Comparison of ENCODE assay signal across 8 cellular contexts in the genomic region with DNA sequence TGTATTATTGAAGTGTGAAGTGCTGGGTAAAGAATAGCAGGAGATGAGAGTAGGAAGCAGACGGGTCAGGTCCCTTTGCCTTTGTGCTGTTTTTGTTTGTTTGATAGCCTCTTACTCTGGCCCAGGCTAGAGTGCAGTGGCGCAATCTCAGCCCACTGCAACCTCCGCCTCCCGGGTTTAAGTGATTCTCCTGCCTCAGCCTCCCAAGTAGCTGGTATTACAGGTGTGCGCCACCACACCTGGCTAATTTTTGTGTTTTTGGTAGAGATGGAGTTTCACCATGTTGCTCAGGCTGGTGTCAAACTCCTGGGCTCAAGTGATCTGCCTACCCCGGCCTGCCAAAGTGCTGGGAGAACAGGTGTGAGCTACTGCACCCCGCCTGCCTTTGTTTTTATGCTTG. TPM values are rescaled to one million over a fixed set of nuclear protein-coding genes. Genes with fewer than 3 reads are reported as not detected.
DNase-seq lines count a peak whose midpoint lies in the region; ATAC-seq, FAIRE-seq and TF ChIP-seq lines count a peak whose summit lies in the region.
"Not testable (repeated sequence)": the region's sequence is repeated elsewhere in the genome, so short reads cannot be mapped to it uniquely, and the experiment has no call there.

No MANE protein-coding gene starts in this region.

- not testable (repeated sequence) for H3K4me3 ChIP-seq in OCI-LY7 (ENCODE audit: low read depth, low read length, poor library complexity, severe bottlenecking); HepG2 (replicated peaks in 1 of 3; ENCODE audit: insufficient read depth in 1 of 3, low read depth in 2 of 3, low read length in 3 of 3); neutrophil (ENCODE audit: low read depth in 1 of 2, low read length in 1 of 2); stomach; upper lobe of right lung

- in situ Hi-C loops in HepG2 (cut with HindIII; ENCODE audit: extremely low pct_ligation_motif_present, low pct_unique_long_range_greater_than_20kb) = not testable (repeated sequence)

- BruUV-seq in OCI-LY7 (replicated peaks; lab: Mats Ljungman, UMichigan); HepG2 (replicated peaks; lab: Mats Ljungman, UMichigan): not testable (repeated sequence)

- H3K9ac ChIP-seq in HepG2 (ENCODE audit: insufficient read depth, low read depth, low read length) = not testable (repeated sequence)

- not testable (repeated sequence) for TF ChIP-seq EP300 in HepG2 (IDR thresholded peaks at IDR 0.05; ENCODE audit: low read depth in 2 of 2, low read length in 2 of 2); HepG2 (CRISPR knock-in tag; IDR thresholded peaks at IDR 0.05; ENCODE audit: borderline replicate concordance); stomach (IDR thresholded peaks at IDR 0.05)

- peaks cover 85% of the 10 kb centered on the region for H3K79me2 ChIP-seq in OCI-LY7 (ENCODE audit: insufficient read depth, low read depth, low read length)
- H3K79me2 ChIP-seq in HepG2 (ENCODE audit: insufficient read depth, low read length) = peaks cover 72% of the 10 kb centered on the region

- CTCF ChIA-PET in OCI-LY7 (lab: Charles Lee; ENCODE audit: unreplicated experiment); HepG2 (lab: Yijun Ruan, JAX; ENCODE audit: low intra/inter-chr PET ratio, low total read pairs): not testable (repeated sequence)

- not testable (repeated sequence) for FAIRE-seq in HepG2 (lab: Jason Lieb, UNC)

- not testable (repeated sequence) for TF ChIP-seq CTCF in OCI-LY7 (conservative IDR thresholded peaks at IDR 0.05; ENCODE audit: low read length); VCaP (conservative IDR thresholded peaks at IDR 0.05); HepG2 (CRISPR knock-in tag; IDR thresholded peaks at IDR 0.05); neutrophil (IDR thresholded peaks at IDR 0.05); stomach (IDR thresholded peaks at IDR 0.05); upper lobe of right lung (IDR thresholded peaks at IDR 0.05)

- not testable (repeated sequence) for TF ChIP-seq RAD21 in HepG2 (CRISPR knock-in tag; IDR thresholded peaks at IDR 0.05)

- not testable (repeated sequence) for ATAC-seq in HepG2, upper lobe of right lung

- not testable (repeated sequence) for H3K4me3 Mint-ChIP-seq in activated naive CD8-positive, alpha-beta T cell

- H2AFZ ChIP-seq in OCI-LY7 (ENCODE audit: low read length); HepG2 (ENCODE audit: low read length): not testable (repeated sequence)

- H3K36me3 ChIP-seq in OCI-LY7 (ENCODE audit: insufficient read depth, low read length) (peaks cover 45% of the 10 kb centered on the region), HepG2 (replicated peaks in 1 of 2; ENCODE audit: control insufficient read depth in 1 of 2, insufficient read depth in 2 of 2, low read length in 2 of 2) (peaks cover 1 to 11% of the 10 kb centered on the region in 2 experiments; a peak in 1 of 5 replicates)
- H3K36me3 ChIP-seq in neutrophil, stomach, upper lobe of right lung: not testable (repeated sequence)

- not testable (repeated sequence) for H3K27me3 Mint-ChIP-seq in activated naive CD8-positive, alpha-beta T cell

- intact Hi-C loops in OCI-LY7 (cut with micrococcal nuclease; ENCODE audit: unreplicated experiment) = loop anchor here (5.0 kb wide), 1 partner anchor 51 kb away; no protein-coding TSS in a partner anchor
- intact Hi-C loops in HepG2 (cut with micrococcal nuclease; ENCODE audit: unreplicated experiment); stomach (cut with DNase I; ENCODE audit: low total_unique reads); upper lobe of right lung (cut with DNase I): not testable (repeated sequence)

- peaks cover 20% of the 10 kb centered on the region for H3K9me3 ChIP-seq in OCI-LY7 (ENCODE audit: low read length)
- H3K9me3 ChIP-seq in HepG2 (ENCODE audit: low read length); neutrophil; stomach; upper lobe of right lung: not testable (repeated sequence)

- 91% methylated on average over 7 of the region's 7 CpGs for WGBS in HepG2 (ENCODE audit: low lambda C conversion rate)
- WGBS in stomach, 5 donors = 91 to 98% (median 95%) methylated on average over 7 of the region's 7 CpGs

- not testable (repeated sequence) for H3K4me2 ChIP-seq in OCI-LY7 (ENCODE audit: low read length); HepG2 (ENCODE audit: low read depth, low read length)

- peaks cover 40% of the 10 kb centered on the region for H3K4me1 Mint-ChIP-seq in activated naive CD8-positive, alpha-beta T cell (ENCODE audit: low read depth)

- peaks cover 18% of the 10 kb centered on the region for H3K36me3 Mint-ChIP-seq in activated naive CD8-positive, alpha-beta T cell

- POLR2A ChIA-PET in OCI-LY7 (lab: Charles Lee); HepG2 (lab: Yijun Ruan, JAX): not testable (repeated sequence)

- not testable (repeated sequence) for H4K20me1 ChIP-seq in OCI-LY7 (ENCODE audit: insufficient read depth, low read length); HepG2 (ENCODE audit: insufficient read depth, low read length)

- not testable (repeated sequence) for TF ChIP-seq POLR2A in HepG2 (IDR thresholded peaks at IDR 0.05; ENCODE audit: insufficient read depth in 1 of 2, low read depth in 2 of 2, low read length in 2 of 2); stomach (IDR thresholded peaks at IDR 0.05)

- DNase-seq in NCI-H2029 treated with DMSO at 0.1 percent for 48 hours (lab: John Stamatoyannopoulos, UW) = peak; percentile 46
- not testable (repeated sequence) for DNase-seq in OCI-LY7 (ENCODE audit: low spot score); HepG2 (ENCODE audit: low spot score)
- DNase-seq in stomach = peak; percentile 8
- DNase-seq in upper lobe of right lung = peak; percentile 18

- H3K9me3 Mint-ChIP-seq in activated naive CD8-positive, alpha-beta T cell (ENCODE audit: low read depth) = not testable (repeated sequence)

- H3K27ac ChIP-seq in OCI-LY7 (ENCODE audit: low read depth, low read length, poor library complexity, severe bottlenecking) (peak overlapping the region; percentile 2), VCaP (peak overlapping the region; percentile 51), neutrophil (peak overlapping the region; percentile 8)
- not testable (repeated sequence) for H3K27ac ChIP-seq in HepG2 (ENCODE audit: extremely low read length, insufficient read depth, low read length); stomach; upper lobe of right lung

- H3K4me1 ChIP-seq in OCI-LY7 (ENCODE audit: insufficient read depth, low read length, poor library complexity, severe bottlenecking) (peaks cover 49% of the 10 kb centered on the region), HepG2 (ENCODE audit: insufficient read depth, low read length) (peaks cover 30% of the 10 kb centered on the region), stomach (peaks cover 3 to 24% (median 4%) of the 10 kb centered on the region in 4 donors)
- H3K4me1 ChIP-seq in neutrophil (ENCODE audit: control insufficient read depth in 1 of 2, insufficient read depth in 1 of 2, low read depth in 1 of 2, low read length in 1 of 2); upper lobe of right lung: not testable (repeated sequence)

- not testable (repeated sequence) for H3K9me2 ChIP-seq in OCI-LY7 (ENCODE audit: insufficient read depth, low read length)

- H3K27ac Mint-ChIP-seq in activated naive CD8-positive, alpha-beta T cell = peak overlapping the region; percentile 14

- not testable (repeated sequence) for H3K27me3 ChIP-seq in HepG2 (ENCODE audit: control insufficient read depth in 1 of 2, insufficient read depth in 2 of 2, low read length in 2 of 2); neutrophil; stomach; upper lobe of right lung

TF ChIP-seq in HepG2, 621 proteins besides CTCF, POLR2A, EP300 and RAD21 (continues in another document):
- peak; percentile 95 for TF ChIP-seq ZNF460 (CRISPR knock-in tag; IDR thresholded peaks at IDR 0.05; ENCODE audit: borderline replicate concordance)

RNA-seq across cellular contexts. Expression of gene CBFA2T2, which starts 18.1 kb away (rescaled TPM):
- total RNA-seq in OCI-LY7 (2014; rRNA removed; shearing (Covaris generic)) = 32.9 and 38.5 TPM in 2 replicates
- 20.7 and 22.2 TPM in 2 replicates for total RNA-seq in OCI-LY7 (2022)
- total RNA-seq in HepG2 (2016; rRNA removed; fragmentation: Illumina TruSeq; extraction: Trizol) = 6.3 and 7.3 TPM in 2 replicates
- 25.1 and 25.7 TPM in 2 replicates for total RNA-seq in HepG2 (2016; cell fraction: cytosol; rRNA removed; fragmentation: Illumina TruSeq; extraction: Trizol; ENCODE audit: low read depth)
- total RNA-seq in HepG2 (2016; cell fraction: insoluble cytoplasmic fraction; rRNA removed; fragmentation: Illumina TruSeq; extraction: Trizol) = 6.0 and 6.8 TPM in 2 replicates
- 9.8 and 12.2 TPM in 2 replicates for total RNA-seq in HepG2 (2016; cell fraction: membrane; rRNA removed; fragmentation: Illumina TruSeq; extraction: Trizol)
- 7.8 and 8.4 TPM in 2 replicates for total RNA-seq in HepG2 (2016; cell fraction: nucleus; rRNA removed; fragmentation: Illumina TruSeq; extraction: Trizol)
- 20.8 and 21.2 TPM in 2 replicates for polyA plus RNA-seq in HepG2 (2011; rRNA removed)
- polyA plus RNA-seq in HepG2 (2011; cell fraction: cytosol; rRNA removed) = 13.2 and 14.1 TPM in 2 replicates
- polyA plus RNA-seq in HepG2 (2011; cell fraction: nucleus; rRNA removed) = 31.7 and 33.2 TPM in 2 replicates
- polyA plus RNA-seq in HepG2 (2012) = 10.5 and 11.1 TPM in 2 replicates
- polyA plus RNA-seq in HepG2 (2016; cell fraction: cytosol; fragmentation: Illumina TruSeq; extraction: Trizol; ENCODE audit: low read depth) = 1.3 and 2.1 TPM in 2 replicates
- 8.7 and 11.6 TPM in 2 replicates for polyA plus RNA-seq in HepG2 (2016; cell fraction: insoluble cytoplasmic fraction; fragmentation: Illumina TruSeq; extraction: Trizol; ENCODE audit: low read depth)
- polyA plus RNA-seq in HepG2 (2016; cell fraction: membrane; fragmentation: Illumina TruSeq; extraction: Trizol; ENCODE audit: low read depth) = 4.1 and 4.7 TPM in 2 replicates
- 20.8 and 24.2 TPM in 2 replicates for polyA plus RNA-seq in HepG2 (2016; cell fraction: nucleus; fragmentation: Illumina TruSeq; extraction: Trizol; ENCODE audit: insufficient read depth, low read depth)
- 20.8 and 48.6 TPM in 2 replicates for polyA minus RNA-seq in HepG2 (2011; rRNA and poly(A)+ RNA removed; ENCODE audit: low replicate concordance)
- 24.4 TPM in 2 replicates for polyA minus RNA-seq in HepG2 (2011; cell fraction: cytosol; rRNA and poly(A)+ RNA removed)
- polyA minus RNA-seq in HepG2 (2011; cell fraction: nucleus; rRNA and poly(A)+ RNA removed) = 17.0 and 21.1 TPM in 2 replicates
- 10 to 100 TPM; 11.1 to 29.9 (median 14.8) TPM for total RNA-seq in stomach
- polyA plus RNA-seq in stomach = 1 to 10 TPM; 2.9 to 5.8 (median 4.0) TPM
- total RNA-seq in upper lobe of right lung = 15.7 TPM
